Comparison of ENCODE assay signal across 26 cellular contexts in genomic region chr17:44177641-44178040, GRCh38. TPM values are rescaled to one million over a fixed set of nuclear protein-coding genes. Genes with fewer than 3 reads are reported as not detected.
A peak's percentile ranks its signal among the peaks of the same experiment; 100 is the strongest.
DNase-seq lines count a peak whose midpoint lies in the region; ATAC-seq and TF ChIP-seq lines count a peak whose summit lies in the region.
"Had no signal": no experiment of that assay in that cellular context is flagged by ENCODE, and none has a peak within 500 bp of the region (broad histone marks: within the 10 kb centered on the region; RNA-seq: fewer than 3 reads in every experiment).

No MANE protein-coding gene starts in this region.

- no peaks in the 10 kb centered on the region for H3K27me3 ChIP-seq in lower lobe of right lung (ENCODE audit: low read depth)
- no peaks in the 10 kb centered on the region for H3K27me3 ChIP-seq in upper lobe of right lung
- no peaks in the 10 kb centered on the region for H3K27me3 ChIP-seq in tibial artery
- H3K27me3 ChIP-seq: BLaER1 had no signal

- no peak overlapping the region for H3K27ac Mint-ChIP-seq in activated CD8-positive, alpha-beta T cell treated with anti-CD3 and anti-CD28 coated beads, Interleukin-2, amount 10 ng/mL, durations not matched to agents 7 days and 5 days
- no peak overlapping the region for H3K27ac Mint-ChIP-seq in activated CD8-positive, alpha-beta T cell treated with anti-CD3 and anti-CD28 coated beads for 36 hours
- H3K27ac Mint-ChIP-seq: CD4-positive, CD25-positive, alpha-beta regulatory T cell had no signal

- peaks cover 31% of the 10 kb centered on the region for H3K36me3 Mint-ChIP-seq in activated CD8-positive, alpha-beta T cell treated with anti-CD3 and anti-CD28 coated beads, Interleukin-2, amount 10 ng/mL, durations not matched to agents 7 days and 5 days (ENCODE audit: low read depth)
- peaks cover 17% of the 10 kb centered on the region for H3K36me3 Mint-ChIP-seq in activated CD8-positive, alpha-beta T cell treated with anti-CD3 and anti-CD28 coated beads for 36 hours (ENCODE audit: low read depth)

- H3K36me3 ChIP-seq in lower lobe of right lung: peaks cover 40% of the 10 kb centered on the region
- peaks cover 12% of the 10 kb centered on the region for H3K36me3 ChIP-seq in upper lobe of right lung
- H3K36me3 ChIP-seq in tibial artery: peaks cover 0 to 59% (median 37%) of the 10 kb centered on the region in 3 donors

- peaks cover 5% of the 10 kb centered on the region for H3K4me1 Mint-ChIP-seq in activated CD8-positive, alpha-beta T cell treated with anti-CD3 and anti-CD28 coated beads, Interleukin-2, amount 10 ng/mL, durations not matched to agents 7 days and 5 days (ENCODE audit: low read depth)
- H3K4me1 Mint-ChIP-seq in activated CD8-positive, alpha-beta T cell treated with anti-CD3 and anti-CD28 coated beads for 36 hours (ENCODE audit: low read depth): peaks cover 2% of the 10 kb centered on the region

- POLR2A ChIA-PET in activated CD8-positive, alpha-beta T cell treated with anti-CD3 and anti-CD28 coated beads, Interleukin-2, amount 10 ng/mL, durations not matched to agents 7 days and 5 days (lab: Charles Lee): no interaction called here
- POLR2A ChIA-PET in activated CD8-positive, alpha-beta T cell treated with anti-CD3 and anti-CD28 coated beads for 36 hours (lab: Charles Lee): interaction anchor here (1.3 kb wide), 1 partner anchor 8 kb away, joined by 3 read pairs; no protein-coding TSS in a partner anchor

- H3K4me3 Mint-ChIP-seq in activated CD8-positive, alpha-beta T cell treated with anti-CD3 and anti-CD28 coated beads, Interleukin-2, amount 10 ng/mL, durations not matched to agents 7 days and 5 days: no peak overlapping the region
- no peak overlapping the region for H3K4me3 Mint-ChIP-seq in activated CD8-positive, alpha-beta T cell treated with anti-CD3 and anti-CD28 coated beads for 36 hours
- H3K4me3 Mint-ChIP-seq: CD4-positive, CD25-positive, alpha-beta regulatory T cell; IgD-negative memory B cell had no signal

- H3K4me3 ChIP-seq in lower lobe of right lung (no peak overlapping the region), upper lobe of right lung (no peak overlapping the region), tibial artery (no peak overlapping the region)
- H3K4me3 ChIP-seq: BLaER1, SK-N-MC had no signal

- peak; percentile 11 for ATAC-seq in activated CD8-positive, alpha-beta T cell treated with anti-CD3 and anti-CD28 coated beads, Interleukin-2, amount 10 ng/mL, durations not matched to agents 7 days and 5 days
- ATAC-seq in activated CD8-positive, alpha-beta T cell treated with anti-CD3 and anti-CD28 coated beads for 36 hours: no peak
- ATAC-seq in lower lobe of right lung (peak; percentile 12 to 22), upper lobe of right lung (peak; percentile 33)

- H3K4me1 ChIP-seq in lower lobe of right lung: no peaks in the 10 kb centered on the region
- H3K4me1 ChIP-seq in upper lobe of right lung: no peaks in the 10 kb centered on the region
- no peaks in the 10 kb centered on the region for H3K4me1 ChIP-seq in tibial artery
- H3K4me1 ChIP-seq: BLaER1 had no signal

- H3K9me3 Mint-ChIP-seq in activated CD8-positive, alpha-beta T cell treated with anti-CD3 and anti-CD28 coated beads, Interleukin-2, amount 10 ng/mL, durations not matched to agents 7 days and 5 days (ENCODE audit: insufficient read depth): no peaks in the 10 kb centered on the region
- H3K9me3 Mint-ChIP-seq in activated CD8-positive, alpha-beta T cell treated with anti-CD3 and anti-CD28 coated beads for 36 hours: no peaks in the 10 kb centered on the region
- H3K9me3 Mint-ChIP-seq: CD4-positive, CD25-positive, alpha-beta regulatory T cell; IgD-negative memory B cell had no signal

- H3K27me3 Mint-ChIP-seq in activated CD8-positive, alpha-beta T cell treated with anti-CD3 and anti-CD28 coated beads, Interleukin-2, amount 10 ng/mL, durations not matched to agents 7 days and 5 days (ENCODE audit: low read depth): no peaks in the 10 kb centered on the region
- no peaks in the 10 kb centered on the region for H3K27me3 Mint-ChIP-seq in activated CD8-positive, alpha-beta T cell treated with anti-CD3 and anti-CD28 coated beads for 36 hours
- H3K27me3 Mint-ChIP-seq: CD4-positive, CD25-positive, alpha-beta regulatory T cell; IgD-negative memory B cell had no signal

- H3K9me3 ChIP-seq in lower lobe of right lung (no peaks in the 10 kb centered on the region), upper lobe of right lung (no peaks in the 10 kb centered on the region), tibial artery (no peaks in the 10 kb centered on the region)
- H3K9me3 ChIP-seq: BLaER1 had no signal

- intact Hi-C loops in activated CD8-positive, alpha-beta T cell treated with anti-CD3 and anti-CD28 coated beads for 36 hours (cut with micrococcal nuclease): no loop called here
- intact Hi-C loops in lower lobe of right lung (cut with DNase I): no loop called here
- intact Hi-C loops in upper lobe of right lung (cut with DNase I): no loop called here
- intact Hi-C loops in tibial artery (cut with DNase I; ENCODE audit: low total_unique reads): no loop called here

- CTCF ChIA-PET in activated CD8-positive, alpha-beta T cell treated with anti-CD3 and anti-CD28 coated beads, Interleukin-2, amount 10 ng/mL, durations not matched to agents 7 days and 5 days (lab: Charles Lee): no interaction called here
- CTCF ChIA-PET in activated CD8-positive, alpha-beta T cell treated with anti-CD3 and anti-CD28 coated beads for 36 hours (lab: Charles Lee): interaction anchor here (1.6 kb wide), 1 partner anchor 9 kb away, joined by 5 read pairs; no protein-coding TSS in a partner anchor

- no peak for TF ChIP-seq CTCF in activated CD8-positive, alpha-beta T cell treated with anti-CD3 and anti-CD28 coated beads for 36 hours (IDR thresholded peaks at IDR 0.05)
- TF ChIP-seq CTCF in GM20000 (IDR thresholded peaks at IDR 0.05; ENCODE audit: extremely low read depth, missing control alignments): no peak
- TF ChIP-seq CTCF in lower lobe of right lung (IDR thresholded peaks at IDR 0.05): no peak
- TF ChIP-seq CTCF in upper lobe of right lung (IDR thresholded peaks at IDR 0.05): no peak
- TF ChIP-seq CTCF in tibial artery (IDR thresholded peaks at IDR 0.05): no peak

- H3K27ac ChIP-seq in lower lobe of right lung (no peak overlapping the region), upper lobe of right lung (no peak overlapping the region), tibial artery (no peak overlapping the region)
- H3K27ac ChIP-seq: 22Rv1, BLaER1, SK-N-MC had no signal

- DNase-seq in activated CD8-positive, alpha-beta T cell treated with anti-CD3 and anti-CD28 coated beads, Interleukin-2, amount 10 ng/mL, durations not matched to agents 7 days and 5 days: no peak
- no peak for DNase-seq in activated CD8-positive, alpha-beta T cell treated with anti-CD3 and anti-CD28 coated beads for 36 hours
- DNase-seq in GM20000 (ENCODE audit: low spot score) (peak; percentile 39), lower lobe of right lung (no peak), upper lobe of right lung (no peak), tibial artery (no peak)
- no peak for DNase-seq in stimulated activated CD4-positive, alpha-beta T cell treated with anti-CD3 and anti-CD28 coated beads, Interleukin-4, amount 100 ng/mL, for 4 hours
- DNase-seq: CD4-positive, CD25-positive, alpha-beta regulatory T cell; DMS53; GOT3; HCEC 1CT; NCI-H1048; NCI-H1417; NCI-H1694 treated with DMSO at 0.1 percent for 48 hours; NCI-H2081; NCI-H2227 treated with DMSO at 0.1 percent for 48 hours; NCI-H69; RPMI8226; SIG-M5 had no signal

RNA-seq across cellular contexts. Expression of gene ASB16, which starts 7.1 kb away (rescaled TPM):
- total RNA-seq in activated CD8-positive, alpha-beta T cell treated with anti-CD3 and anti-CD28 coated beads, Interleukin-2, amount 10 ng/mL, durations not matched to agents 7 days and 5 days: under 1 TPM; 0.26 to 0.42 TPM
- under 1 TPM; 0.18 to 0.27 TPM for total RNA-seq in activated CD8-positive, alpha-beta T cell treated with anti-CD3 and anti-CD28 coated beads for 36 hours
- not detected for total RNA-seq in lower lobe of right lung
- total RNA-seq in upper lobe of right lung: not detected
- total RNA-seq: CD4-positive, CD25-positive, alpha-beta regulatory T cell; Daoy; G401; NCI-H460 had no signal

RNA-seq across cellular contexts. Expression of gene TMUB2, which starts 9.1 kb away (rescaled TPM):
- 10 to 100 TPM; 26.7 to 27.9 TPM for total RNA-seq in activated CD8-positive, alpha-beta T cell treated with anti-CD3 and anti-CD28 coated beads, Interleukin-2, amount 10 ng/mL, durations not matched to agents 7 days and 5 days
- 10 to 100 TPM; 17.5 TPM for total RNA-seq in activated CD8-positive, alpha-beta T cell treated with anti-CD3 and anti-CD28 coated beads for 36 hours
- total RNA-seq in lower lobe of right lung (41.9 TPM), upper lobe of right lung (38.8 TPM)

RNA-seq across cellular contexts. Expression of gene ATXN7L3, which starts 22.0 kb away (rescaled TPM):
- 100 to 1,000 TPM; 116 to 120 TPM for total RNA-seq in activated CD8-positive, alpha-beta T cell treated with anti-CD3 and anti-CD28 coated beads, Interleukin-2, amount 10 ng/mL, durations not matched to agents 7 days and 5 days
- total RNA-seq in activated CD8-positive, alpha-beta T cell treated with anti-CD3 and anti-CD28 coated beads for 36 hours: 10 to 100 TPM; 58.1 to 62.3 TPM
- 67.4 TPM for total RNA-seq in lower lobe of right lung
- 65.0 TPM for total RNA-seq in upper lobe of right lung

RNA-seq across cellular contexts. Expression of gene HROB, which starts 35.9 kb away (rescaled TPM):
- total RNA-seq in activated CD8-positive, alpha-beta T cell treated with anti-CD3 and anti-CD28 coated beads, Interleukin-2, amount 10 ng/mL, durations not matched to agents 7 days and 5 days: 10 to 100 TPM; 16.4 to 18.0 TPM
- total RNA-seq in activated CD8-positive, alpha-beta T cell treated with anti-CD3 and anti-CD28 coated beads for 36 hours: 10 to 100 TPM; 16.8 to 17.9 TPM
- total RNA-seq in lower lobe of right lung: 0.50 TPM
- total RNA-seq in upper lobe of right lung: 0.35 TPM

RNA-seq across cellular contexts. Expression of gene UBTF, which starts 41.8 kb away (rescaled TPM):
- total RNA-seq in activated CD8-positive, alpha-beta T cell treated with anti-CD3 and anti-CD28 coated beads, Interleukin-2, amount 10 ng/mL, durations not matched to agents 7 days and 5 days: 100 to 1,000 TPM; 165 to 182 TPM
- total RNA-seq in activated CD8-positive, alpha-beta T cell treated with anti-CD3 and anti-CD28 coated beads for 36 hours: 100 to 1,000 TPM; 129 to 135 TPM
- total RNA-seq in lower lobe of right lung (56.7 TPM), upper lobe of right lung (62.6 TPM)
